In genomic region chr3:8713901-8714759, GRCh38 we compare ENCODE assay signal across 12 cellular contexts. TPM values are rescaled to one million over a fixed set of nuclear protein-coding genes. Genes with fewer than 3 reads are reported as not detected.
DNase-seq lines count a peak whose midpoint lies in the region; ATAC-seq and TF ChIP-seq lines count a peak whose summit lies in the region.
"Had no signal": no experiment of that assay in that cellular context is flagged by ENCODE, and none has a peak within 500 bp of the region (broad histone marks: within the 10 kb centered on the region; RNA-seq: fewer than 3 reads in every experiment).

No MANE protein-coding gene starts in this region.

- H3K4me3 Mint-ChIP-seq in activated naive CD8-positive, alpha-beta T cell treated with anti-CD3 and anti-CD28 coated beads, Interleukin-2, amount 50 U/mL, for 24 hours = no peak overlapping the region
- H3K4me3 Mint-ChIP-seq in CD8-positive, alpha-beta memory T cell = no peak overlapping the region
- H3K4me3 Mint-ChIP-seq: brain had no signal

- H3K4me1 Mint-ChIP-seq in activated naive CD8-positive, alpha-beta T cell treated with anti-CD3 and anti-CD28 coated beads, Interleukin-2, amount 50 U/mL, for 24 hours = no peaks in the 10 kb centered on the region
- H3K4me1 Mint-ChIP-seq in CD8-positive, alpha-beta memory T cell = no peaks in the 10 kb centered on the region

- no peaks in the 10 kb centered on the region for H3K27me3 ChIP-seq in CD8-positive, alpha-beta memory T cell (ENCODE audit: insufficient read depth, low read length, poor library complexity, severe bottlenecking)

- peaks cover 4% of the 10 kb centered on the region for H3K27me3 Mint-ChIP-seq in activated naive CD8-positive, alpha-beta T cell treated with anti-CD3 and anti-CD28 coated beads, Interleukin-2, amount 50 U/mL, for 24 hours
- H3K27me3 Mint-ChIP-seq in CD8-positive, alpha-beta memory T cell = peaks cover 2 to 11% of the 10 kb centered on the region in 2 donors

- no peaks in the 10 kb centered on the region for H3K9me3 Mint-ChIP-seq in activated naive CD8-positive, alpha-beta T cell treated with anti-CD3 and anti-CD28 coated beads, Interleukin-2, amount 50 U/mL, for 24 hours
- H3K9me3 Mint-ChIP-seq in CD8-positive, alpha-beta memory T cell = peaks cover 0 to 8% (median 0%) of the 10 kb centered on the region in 5 donors

- TF ChIP-seq CTCF in 22Rv1 (IDR thresholded peaks at IDR 0.05) = peak; percentile 83
- peak; percentile 44 for TF ChIP-seq CTCF in GM12875 (IDR thresholded peaks at IDR 0.05; ENCODE audit: borderline replicate concordance, insufficient read depth, low read depth, low read length)
- TF ChIP-seq CTCF in cardiac fibroblast (IDR thresholded peaks at IDR 0.05; ENCODE audit: low read depth, low read length) = peak; percentile 67

- H3K9me3 ChIP-seq in CD8-positive, alpha-beta memory T cell (ENCODE audit: low read length) = no peaks in the 10 kb centered on the region

- no peak overlapping the region for H3K27ac Mint-ChIP-seq in activated naive CD8-positive, alpha-beta T cell treated with anti-CD3 and anti-CD28 coated beads, Interleukin-2, amount 50 U/mL, for 24 hours
- H3K27ac Mint-ChIP-seq in CD8-positive, alpha-beta memory T cell = no peak overlapping the region

- H3K4me3 ChIP-seq in GM12875 (ENCODE audit: low read depth, low read length) = no peak overlapping the region
- H3K4me3 ChIP-seq in cardiac fibroblast (replicated peaks in 1 of 2; ENCODE audit: low read depth in 2 of 2, low read length in 2 of 2) = no peak overlapping the region
- no peak overlapping the region for H3K4me3 ChIP-seq in CD8-positive, alpha-beta memory T cell (ENCODE audit: low read length)

- H3K27ac ChIP-seq in 22Rv1 = no peak overlapping the region
- H3K27ac ChIP-seq in CD8-positive, alpha-beta memory T cell (ENCODE audit: low read depth, low read length) = no peak overlapping the region

- CTCF ChIA-PET in CD8-positive, alpha-beta memory T cell (lab: Charles Lee) = no interaction called here

- POLR2A ChIA-PET in CD8-positive, alpha-beta memory T cell (lab: Charles Lee) = no interaction called here

- no peaks in the 10 kb centered on the region for H3K36me3 Mint-ChIP-seq in activated naive CD8-positive, alpha-beta T cell treated with anti-CD3 and anti-CD28 coated beads, Interleukin-2, amount 50 U/mL, for 24 hours (ENCODE audit: low read depth)
- no peaks in the 10 kb centered on the region for H3K36me3 Mint-ChIP-seq in CD8-positive, alpha-beta memory T cell
- H3K36me3 Mint-ChIP-seq: brain had no signal

- peak in 1 of 2 donors; percentile 16 for DNase-seq in cardiac fibroblast (ENCODE audit: low read depth in 2 of 2)
- DNase-seq in NCI-H1092 (lab: John Stamatoyannopoulos, UW) = no peak
- DNase-seq in activated naive CD8-positive, alpha-beta T cell treated with anti-CD3 and anti-CD28 coated beads, Interleukin-2, amount 50 U/mL, for 24 hours = no peak
- DNase-seq in CD8-positive, alpha-beta memory T cell = no peak
- no peak for DNase-seq in dermis blood vessel endothelial cell

- no peaks in the 10 kb centered on the region for H3K4me1 ChIP-seq in CD8-positive, alpha-beta memory T cell (ENCODE audit: insufficient read depth, low read length)

- no peaks in the 10 kb centered on the region for H3K36me3 ChIP-seq in CD8-positive, alpha-beta memory T cell (ENCODE audit: insufficient read depth, low read length)

- peak; percentile 83 for ATAC-seq in HG03432 (IDR thresholded peaks at IDR 0.05; ENCODE audit: unreplicated experiment)
- no peak for ATAC-seq in activated naive CD8-positive, alpha-beta T cell treated with anti-CD3 and anti-CD28 coated beads, Interleukin-2, amount 50 U/mL, for 24 hours

RNA-seq across cellular contexts. Expression of gene CAV3, which starts 19.5 kb away (rescaled TPM):
- total RNA-seq in CD8-positive, alpha-beta memory T cell = not detected
- not detected for polyA plus RNA-seq in CD8-positive, alpha-beta memory T cell
- not detected in 2 replicates for total RNA-seq in dermis blood vessel endothelial cell
- total RNA-seq: HT-29; mononuclear cell; T-helper 2 cell treated with Interferon-gamma antibody and Interleukin-4, amounts not matched to agents 100 ng/mL and 5 ng/mL, for 36 hours had no signal

RNA-seq across cellular contexts. Expression of gene OXTR, which starts 55.3 kb away (rescaled TPM):
- 1 to 10 TPM in 1 of 2 experiments, under 1 TPM in 1; 0.50 to 1.4 TPM for total RNA-seq in CD8-positive, alpha-beta memory T cell
- polyA plus RNA-seq in CD8-positive, alpha-beta memory T cell = 0.05 TPM
- total RNA-seq in dermis blood vessel endothelial cell = 4.6 and 5.3 TPM in 2 replicates
